17 cellular contexts compared by ENCODE assay signal in genomic region chr17:32819035-32819434, GRCh38. TPM values are rescaled to one million over a fixed set of nuclear protein-coding genes. Genes with fewer than 3 reads are reported as not detected.
DNase-seq lines count a peak whose midpoint lies in the region; TF ChIP-seq lines count a peak whose summit lies in the region.
"Had no signal": no experiment of that assay in that cellular context is flagged by ENCODE, and none has a peak within 500 bp of the region (broad histone marks: within the 10 kb centered on the region; RNA-seq: fewer than 3 reads in every experiment).

No MANE protein-coding gene starts in this region.

- DNase-seq in OCI-M2 (lab: John Stamatoyannopoulos, UW; ENCODE audit: unreplicated experiment): peak; percentile 49
- peak; percentile 72 for DNase-seq in fibroblast of peridontal ligament (ENCODE audit: extremely low read depth)
- DNase-seq in GM13976 (ENCODE audit: low spot score): no peak
- DNase-seq in HT-29 (ENCODE audit: low spot score): no peak
- no peak for DNase-seq in NCI-H2029 treated with DMSO at 0.1 percent for 48 hours (lab: John Stamatoyannopoulos, UW)
- no peak for DNase-seq in activated CD8-positive, alpha-beta memory T cell treated with anti-CD3 and anti-CD28 coated beads, Interleukin-2, amount 50 U/mL, for 48 hours
- DNase-seq: activated T-cell treated with anti-CD3 and anti-CD28 coated beads, Interleukin-2, amount 50 U/mL, for 24 hours; amniotic stem cell; CD4-positive, alpha-beta T cell; effector CD4-positive, alpha-beta T cell; hypothalamus; MM.1S; NCI-H2107 had no signal

- no peak for TF ChIP-seq CTCF in GM13976 (IDR thresholded peaks at IDR 0.05; ENCODE audit: borderline replicate concordance, control extremely low read depth, extremely low read depth, insufficient read depth, missing control alignments)

- H3K4me3 ChIP-seq in BLaER1 (no peak overlapping the region), skeletal muscle tissue (ENCODE audit: low read length in 3 of 3) (no peak overlapping the region)
- H3K4me3 ChIP-seq: lung had no signal

- no peaks in the 10 kb centered on the region for H4K20me1 ChIP-seq in BLaER1

- H3K27me3 ChIP-seq in BLaER1: no peaks in the 10 kb centered on the region
- H3K27me3 ChIP-seq in skeletal muscle tissue (ENCODE audit: control insufficient read depth in 3 of 3, insufficient read depth in 3 of 3, low read length in 3 of 3): no peaks in the 10 kb centered on the region

- H3K36me3 ChIP-seq in BLaER1 (no peaks in the 10 kb centered on the region), skeletal muscle tissue (ENCODE audit: control insufficient read depth in 3 of 3, insufficient read depth in 3 of 3, low read length in 3 of 3) (no peaks in the 10 kb centered on the region)

- in situ Hi-C loops in GM13976 (cut with MboI; ENCODE audit: low sequenced_read_pairs, unreplicated experiment): no loop called here

- peaks cover 16% of the 10 kb centered on the region for H3K4me1 ChIP-seq in BLaER1
- peaks cover 0 to 9% (median 6%) of the 10 kb centered on the region in 3 donors for H3K4me1 ChIP-seq in skeletal muscle tissue (ENCODE audit: control insufficient read depth in 3 of 3, insufficient read depth in 3 of 3, low read length in 3 of 3)

- H3K4me2 ChIP-seq in BLaER1: peak overlapping the region; percentile 63

- H3K27ac ChIP-seq in BLaER1 (no peak overlapping the region), skeletal muscle tissue (ENCODE audit: low read depth, low read length) (peak overlapping the region; percentile 1)
- H3K27ac ChIP-seq: HL-60 had no signal

- H3K9ac ChIP-seq in BLaER1 (no peak overlapping the region), skeletal muscle tissue (ENCODE audit: low read depth in 1 of 3, low read length in 3 of 3) (no peak overlapping the region)

- H3K9me3 ChIP-seq in BLaER1 (0 out of 2 replicates have a peak, but pooled peaks cover 3% of the 10 kb centered on the region), skeletal muscle tissue (ENCODE audit: control insufficient read depth in 3 of 3, low read length in 3 of 3) (no peaks in the 10 kb centered on the region)

RNA-seq across cellular contexts. Expression of gene MYO1D, which starts 57.9 kb away (rescaled TPM):
- 15.1 TPM for total RNA-seq in skeletal muscle tissue
- total RNA-seq in HT-29 (2014; rRNA removed; shearing (Covaris generic)): 31.2 and 35.2 TPM in 2 replicates

Comparison
In these comparisons a context has a peak if more than half of its experiments do, and no peak if none do; other contexts are left out.
1. DNase-seq: peak in OCI-M2 (single experiment) and fibroblast of peridontal ligament (single experiment); none in GM13976 (single experiment), HT-29 (single experiment), NCI-H2029 treated with DMSO at 0.1 percent for 48 hours (single experiment) and activated CD8-positive, alpha-beta memory T cell treated with anti-CD3 and anti-CD28 coated beads, Interleukin-2, amount 50 U/mL, for 48 hours (single experiment).